Comparison of ENCODE assay signal across 1 cellular context in genomic region chr1:54680387-54680786, GRCh38.
TF ChIP-seq lines count a peak whose summit lies in the region.

No MANE protein-coding gene starts in this region.

TF ChIP-seq in neural cell, 6 proteins besides CTCF, POLR2A, EP300 and RAD21 (continued from another document):
- TF ChIP-seq EZH2 (IDR thresholded peaks at IDR 0.05; ENCODE audit: borderline replicate concordance, insufficient read depth, low read length, poor library complexity, severe bottlenecking) (no peak), TAF1 (IDR thresholded peaks at IDR 0.05; ENCODE audit: low read depth) (no peak)
TF ChIP-seq in neural cell: peak in this region for 0.
